26 cellular contexts compared by ENCODE assay signal in the genomic region with DNA sequence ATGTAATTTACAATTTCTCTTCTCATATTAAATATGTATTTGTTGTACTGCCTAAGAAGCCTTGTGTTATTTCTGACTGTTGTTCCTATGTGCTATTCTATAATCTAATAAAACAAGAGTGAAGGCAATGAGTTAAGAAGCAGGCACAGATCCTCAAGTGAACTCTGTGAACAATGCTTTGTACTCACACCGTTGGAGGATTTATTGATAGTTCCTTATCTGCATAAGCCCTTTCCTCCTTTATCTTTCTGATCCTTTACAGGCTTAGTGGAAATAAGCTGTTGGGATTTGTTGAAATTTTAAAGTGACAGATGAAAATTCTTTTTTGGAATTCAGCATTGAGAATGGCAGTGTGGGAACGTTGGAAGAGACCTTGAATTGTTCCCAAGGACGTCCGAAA.
"Had no signal": no experiment of that assay in that cellular context is flagged by ENCODE, and none has a peak within 500 bp of the region (broad histone marks: within the 10 kb centered on the region; RNA-seq: fewer than 3 reads in every experiment).

No MANE protein-coding gene starts in this region.

- H3K9me3 ChIP-seq: ascending aorta, transverse colon had no signal

- H3K27me3 Mint-ChIP-seq: activated CD4-positive, alpha-beta T cell treated with anti-CD3 and anti-CD28 coated beads, Interleukin-2, amount 10 ng/mL, durations not matched to agents 7 days and 5 days; activated naive CD4-positive, alpha-beta T cell treated with anti-CD3 and anti-CD28 coated beads, Interleukin-2, amount 10 ng/mL, durations not matched to agents 7 days and 5 days had no signal

- H3K4me3 Mint-ChIP-seq: activated CD4-positive, alpha-beta memory T cell treated with anti-CD3 and anti-CD28 coated beads, Interleukin-2, amount 10 ng/mL, durations not matched to agents 7 days and 5 days; activated CD4-positive, alpha-beta T cell treated with anti-CD3 and anti-CD28 coated beads, Interleukin-2, amount 10 ng/mL, durations not matched to agents 7 days and 5 days; activated naive CD4-positive, alpha-beta T cell treated with anti-CD3 and anti-CD28 coated beads, Interleukin-2, amount 10 ng/mL, durations not matched to agents 7 days and 5 days; activated naive CD8-positive, alpha-beta T cell treated with anti-CD3 and anti-CD28 coated beads, Interleukin-2, amount 10 ng/mL, durations not matched to agents 7 days and 5 days; activated T-cell treated with anti-CD3 and anti-CD28 coated beads, Interleukin-2, amount 50 U/mL, for 24 hours; mesothelial cell of epicardium; naive thymus-derived CD8-positive, alpha-beta T cell; WTC11 had no signal

- H3K27ac ChIP-seq: ascending aorta, brain microvascular endothelial cell, epithelial cell of prostate, left ventricle myocardium inferior, transverse colon had no signal

- H3K4me1 Mint-ChIP-seq: activated CD4-positive, alpha-beta memory T cell treated with anti-CD3 and anti-CD28 coated beads, Interleukin-2, amount 10 ng/mL, durations not matched to agents 7 days and 5 days had no signal

- H3K27me3 ChIP-seq: ascending aorta, brain microvascular endothelial cell, transverse colon had no signal

- H3K27ac Mint-ChIP-seq: activated CD4-positive, alpha-beta memory T cell treated with anti-CD3 and anti-CD28 coated beads, Interleukin-2, amount 10 ng/mL, durations not matched to agents 7 days and 5 days; activated CD4-positive, alpha-beta T cell treated with anti-CD3 and anti-CD28 coated beads, Interleukin-2, amount 10 ng/mL, durations not matched to agents 7 days and 5 days; activated naive CD4-positive, alpha-beta T cell treated with anti-CD3 and anti-CD28 coated beads, Interleukin-2, amount 10 ng/mL, durations not matched to agents 7 days and 5 days; activated naive CD8-positive, alpha-beta T cell treated with anti-CD3 and anti-CD28 coated beads, Interleukin-2, amount 10 ng/mL, durations not matched to agents 7 days and 5 days; activated T-cell treated with anti-CD3 and anti-CD28 coated beads, Interleukin-2, amount 50 U/mL, for 24 hours; WTC11 had no signal

- H3K36me3 ChIP-seq: ascending aorta, brain microvascular endothelial cell, left ventricle myocardium inferior, transverse colon had no signal

- H3K36me3 Mint-ChIP-seq: activated naive CD4-positive, alpha-beta T cell treated with anti-CD3 and anti-CD28 coated beads, Interleukin-2, amount 10 ng/mL, durations not matched to agents 7 days and 5 days; activated naive CD8-positive, alpha-beta T cell treated with anti-CD3 and anti-CD28 coated beads, Interleukin-2, amount 10 ng/mL, durations not matched to agents 7 days and 5 days; mesothelial cell of epicardium had no signal

- H3K4me1 ChIP-seq: ascending aorta had no signal

- DNase-seq: activated CD4-positive, alpha-beta memory T cell treated with anti-CD3 and anti-CD28 coated beads, Interleukin-2, amount 10 ng/mL, durations not matched to agents 7 days and 5 days; activated CD4-positive, alpha-beta T cell treated with anti-CD3 and anti-CD28 coated beads for 1 hour; activated CD4-positive, alpha-beta T cell treated with anti-CD3 and anti-CD28 coated beads, Interleukin-2, amount 10 ng/mL, durations not matched to agents 7 days and 5 days; activated CD8-positive, alpha-beta memory T cell treated with anti-CD3 and anti-CD28 coated beads, Interleukin-2, amount 50 U/mL, for 48 hours; activated gamma-delta T cell; activated naive CD8-positive, alpha-beta T cell treated with anti-CD3 and anti-CD28 coated beads, Interleukin-2, amount 10 ng/mL, durations not matched to agents 7 days and 5 days; activated T-cell treated with anti-CD3 and anti-CD28 coated beads, Interleukin-2, amount 50 U/mL, for 24 hours; brain microvascular endothelial cell; cortex of kidney; glutamatergic neuron; left ventricle myocardium inferior; naive thymus-derived CD8-positive, alpha-beta T cell; posterior cingulate gyrus; right cardiac atrium; stimulated activated CD4-positive, alpha-beta T cell treated with anti-CD3 and anti-CD28 coated beads, Interleukin-2, amount 100 ng/mL, for 48 hours; stimulated activated naive CD4-positive, alpha-beta T cell treated with Interleukin-2 at 50 U/mL for 16 hours; T-helper 9 cell; transverse colon had no signal

- H3K9me3 Mint-ChIP-seq: activated CD4-positive, alpha-beta memory T cell treated with anti-CD3 and anti-CD28 coated beads, Interleukin-2, amount 10 ng/mL, durations not matched to agents 7 days and 5 days; activated CD4-positive, alpha-beta T cell treated with anti-CD3 and anti-CD28 coated beads, Interleukin-2, amount 10 ng/mL, durations not matched to agents 7 days and 5 days; activated naive CD4-positive, alpha-beta T cell treated with anti-CD3 and anti-CD28 coated beads, Interleukin-2, amount 10 ng/mL, durations not matched to agents 7 days and 5 days; activated T-cell treated with anti-CD3 and anti-CD28 coated beads, Interleukin-2, amount 50 U/mL, for 24 hours had no signal

- FAIRE-seq: frontal cortex, islet of Langerhans, urothelium cell line had no signal

- H3K4me3 ChIP-seq: ascending aorta, left ventricle myocardium inferior, transverse colon had no signal
